In genomic region chr7:149713731-149714068, GRCh38 we compare ENCODE assay signal across 11 cellular contexts. TPM values are rescaled to one million over a fixed set of nuclear protein-coding genes. Genes with fewer than 3 reads are reported as not detected.
DNase-seq lines count a peak whose midpoint lies in the region; ATAC-seq, FAIRE-seq and TF ChIP-seq lines count a peak whose summit lies in the region.
"Had no signal": no experiment of that assay in that cellular context is flagged by ENCODE, and none has a peak within 500 bp of the region (broad histone marks: within the 10 kb centered on the region; RNA-seq: fewer than 3 reads in every experiment).

No MANE protein-coding gene starts in this region.

- intact Hi-C loops in dendritic cell treated with granulocyte-macrophage colony-stimulating factor and Interleukin-4, amounts not matched to agents 40 ng/mL and 50 ng/mL, for 4 days (cut with micrococcal nuclease), result no loop called here

- no peak for TF ChIP-seq CTCF in nephron progenitor cell (IDR thresholded peaks at IDR 0.05)

- H3K9me3 Mint-ChIP-seq in stimulated activated naive CD8-positive, alpha-beta T cell treated with anti-CD3 and anti-CD28 coated beads, Interleukin-15, Interleukin-2, amounts not matched to agents 100 ng/mL and 50 ng/mL, for 24 hours, result peaks cover 23% of the 10 kb centered on the region
- H3K9me3 Mint-ChIP-seq in dendritic cell treated with granulocyte-macrophage colony-stimulating factor and Interleukin-4, amounts not matched to agents 40 ng/mL and 50 ng/mL, for 4 days, result peaks cover 31% of the 10 kb centered on the region
- peaks cover 46% of the 10 kb centered on the region for H3K9me3 Mint-ChIP-seq in nephron progenitor cell

- ATAC-seq in stimulated activated naive CD8-positive, alpha-beta T cell treated with anti-CD3 and anti-CD28 coated beads, Interleukin-15, Interleukin-2, amounts not matched to agents 100 U/mL and 50 U/mL, for 24 hours, result no peak

- H3K36me3 Mint-ChIP-seq in stimulated activated naive CD8-positive, alpha-beta T cell treated with anti-CD3 and anti-CD28 coated beads, Interleukin-15, Interleukin-2, amounts not matched to agents 100 ng/mL and 50 ng/mL, for 24 hours (ENCODE audit: low read depth), result peaks cover 19% of the 10 kb centered on the region
- peaks cover 11% of the 10 kb centered on the region for H3K36me3 Mint-ChIP-seq in dendritic cell treated with granulocyte-macrophage colony-stimulating factor and Interleukin-4, amounts not matched to agents 40 ng/mL and 50 ng/mL, for 4 days (ENCODE audit: low read depth)
- H3K36me3 Mint-ChIP-seq in nephron progenitor cell (ENCODE audit: low read depth), result peaks cover 9% of the 10 kb centered on the region

- TF ChIP-seq POLR2A in GM12891 (IDR thresholded peaks at IDR 0.05; ENCODE audit: low read depth, low read length), result no peak

- peak overlapping the region; percentile 49 for H3K4me3 Mint-ChIP-seq in stimulated activated naive CD8-positive, alpha-beta T cell treated with anti-CD3 and anti-CD28 coated beads, Interleukin-15, Interleukin-2, amounts not matched to agents 100 ng/mL and 50 ng/mL, for 24 hours
- peak overlapping the region; percentile 77 for H3K4me3 Mint-ChIP-seq in dendritic cell treated with granulocyte-macrophage colony-stimulating factor and Interleukin-4, amounts not matched to agents 40 ng/mL and 50 ng/mL, for 4 days
- peak overlapping the region; percentile 66 for H3K4me3 Mint-ChIP-seq in nephron progenitor cell

- peaks cover 4% of the 10 kb centered on the region for H3K27me3 Mint-ChIP-seq in stimulated activated naive CD8-positive, alpha-beta T cell treated with anti-CD3 and anti-CD28 coated beads, Interleukin-15, Interleukin-2, amounts not matched to agents 100 ng/mL and 50 ng/mL, for 24 hours
- H3K27me3 Mint-ChIP-seq in dendritic cell treated with granulocyte-macrophage colony-stimulating factor and Interleukin-4, amounts not matched to agents 40 ng/mL and 50 ng/mL, for 4 days, result peaks cover 22% of the 10 kb centered on the region
- no peaks in the 10 kb centered on the region for H3K27me3 Mint-ChIP-seq in nephron progenitor cell (ENCODE audit: low read depth, poor library complexity)

- no peak overlapping the region for H3K27ac Mint-ChIP-seq in stimulated activated naive CD8-positive, alpha-beta T cell treated with anti-CD3 and anti-CD28 coated beads, Interleukin-15, Interleukin-2, amounts not matched to agents 100 ng/mL and 50 ng/mL, for 24 hours
- H3K27ac Mint-ChIP-seq in dendritic cell treated with granulocyte-macrophage colony-stimulating factor and Interleukin-4, amounts not matched to agents 40 ng/mL and 50 ng/mL, for 4 days, result peak overlapping the region; percentile 53
- no peak overlapping the region for H3K27ac Mint-ChIP-seq in nephron progenitor cell

- FAIRE-seq in GM12891 (lab: Jason Lieb, UNC), result no peak
- FAIRE-seq: D721Med, frontal cortex had no signal

- H3K4me1 Mint-ChIP-seq in stimulated activated naive CD8-positive, alpha-beta T cell treated with anti-CD3 and anti-CD28 coated beads, Interleukin-15, Interleukin-2, amounts not matched to agents 100 ng/mL and 50 ng/mL, for 24 hours (ENCODE audit: low read depth), result peaks cover 27% of the 10 kb centered on the region
- peaks cover 33% of the 10 kb centered on the region for H3K4me1 Mint-ChIP-seq in dendritic cell treated with granulocyte-macrophage colony-stimulating factor and Interleukin-4, amounts not matched to agents 40 ng/mL and 50 ng/mL, for 4 days (ENCODE audit: low read depth)
- peaks cover 20% of the 10 kb centered on the region for H3K4me1 Mint-ChIP-seq in nephron progenitor cell

- DNase-seq in stimulated activated naive CD8-positive, alpha-beta T cell treated with anti-CD3 and anti-CD28 coated beads, Interleukin-15, Interleukin-2, amounts not matched to agents 100 U/mL and 50 U/mL, for 24 hours, result no peak
- no peak for DNase-seq in nephron progenitor cell
- no peak for DNase-seq in Ammon's horn (ENCODE audit: low spot score)
- DNase-seq in kidney glomerular epithelial cell (lab: John Stamatoyannopoulos, UW), result no peak
- DNase-seq in GM12891 (ENCODE audit: insufficient read length, low spot score), result no peak
- DNase-seq in pons (ENCODE audit: low spot score), result no peak
- DNase-seq: SHP77 treated with DMSO at 0.1 percent for 48 hours had no signal

TF ChIP-seq in GM12891, 5 proteins besides CTCF, POLR2A, EP300 and RAD21:
- TF ChIP-seq SPI1 (IDR thresholded peaks at IDR 0.05; ENCODE audit: low read depth, low read length), result no peak
- no peak for TF ChIP-seq TAF1 (IDR thresholded peaks at IDR 0.05; ENCODE audit: low read depth, low read length)
- TF ChIP-seq PAX5 (IDR thresholded peaks at IDR 0.05; ENCODE audit: insufficient read depth, low read length, severe bottlenecking), result no peak

RNA-seq across cellular contexts. Expression of gene ZNF467, which starts 59.7 kb away (rescaled TPM):
- 0.26 TPM for polyA plus RNA-seq in GM12891 (2012; ENCODE audit: low read depth, missing spikeins)
